In the genomic region with DNA sequence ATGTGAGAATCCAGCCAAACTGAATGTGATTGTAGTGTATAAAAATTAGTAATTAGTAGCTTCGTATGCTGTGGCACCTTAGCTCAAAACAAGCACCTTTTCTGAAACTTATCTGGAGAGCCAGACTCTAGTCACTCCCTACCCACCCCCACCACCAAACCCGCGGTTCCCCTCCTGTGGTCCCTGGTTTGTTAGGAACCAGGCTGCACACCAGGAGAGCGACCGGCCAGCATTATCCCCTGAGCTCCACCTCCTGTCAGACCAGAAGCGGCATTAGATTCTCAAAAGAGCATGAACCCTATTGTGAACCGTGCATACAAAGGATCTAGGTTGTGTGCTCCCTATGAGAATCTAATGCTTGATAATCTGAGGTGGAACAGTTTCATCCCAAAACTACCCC, we compare ENCODE assay signal across 18 cellular contexts.
"Had no signal": no experiment of that assay in that cellular context is flagged by ENCODE, and none has a peak within 500 bp of the region (broad histone marks: within the 10 kb centered on the region; RNA-seq: fewer than 3 reads in every experiment).

No MANE protein-coding gene starts in this region.

- H3K4me1 ChIP-seq: esophagus muscularis mucosa, gastrocnemius medialis, heart right ventricle, right atrium auricular region, sigmoid colon, stomach had no signal

- H3K4me3 ChIP-seq: dorsolateral prefrontal cortex, esophagus muscularis mucosa, gastrocnemius medialis, heart right ventricle, mucosa of descending colon, ovary, right atrium auricular region, sigmoid colon, skin epidermis, stomach had no signal

- H3K4me3 Mint-ChIP-seq: naive thymus-derived CD8-positive, alpha-beta T cell had no signal

- H3K27ac Mint-ChIP-seq: naive thymus-derived CD8-positive, alpha-beta T cell had no signal

- H3K27ac ChIP-seq: dorsolateral prefrontal cortex, epithelial cell of prostate, esophagus muscularis mucosa, gastrocnemius medialis, heart right ventricle, ovary, right atrium auricular region, sigmoid colon, skin epidermis, stomach had no signal

- H3K36me3 ChIP-seq: esophagus muscularis mucosa, gastrocnemius medialis, heart right ventricle, ovary, right atrium auricular region, sigmoid colon, stomach had no signal

- H3K4me1 Mint-ChIP-seq: naive thymus-derived CD8-positive, alpha-beta T cell had no signal

- H3K27me3 ChIP-seq: dorsolateral prefrontal cortex, esophagus muscularis mucosa, gastrocnemius medialis, heart right ventricle, ovary, right atrium auricular region, sigmoid colon, stomach had no signal

- H3K36me3 Mint-ChIP-seq: naive thymus-derived CD8-positive, alpha-beta T cell had no signal

- H3K9me3 ChIP-seq: esophagus muscularis mucosa, gastrocnemius medialis, mucosa of descending colon, ovary, right atrium auricular region, sigmoid colon, stomach had no signal

- DNase-seq: cortex of kidney; dorsolateral prefrontal cortex; effector memory CD4-positive, alpha-beta T cell; gastrocnemius medialis; heart right ventricle; hypothalamus; mucosa of descending colon; naive thymus-derived CD8-positive, alpha-beta T cell; ovary; sigmoid colon; stimulated activated naive CD4-positive, alpha-beta T cell; stomach; substantia nigra; trophoblast cell had no signal
